Comparison of ENCODE assay signal across 3 cellular contexts in the genomic region with DNA sequence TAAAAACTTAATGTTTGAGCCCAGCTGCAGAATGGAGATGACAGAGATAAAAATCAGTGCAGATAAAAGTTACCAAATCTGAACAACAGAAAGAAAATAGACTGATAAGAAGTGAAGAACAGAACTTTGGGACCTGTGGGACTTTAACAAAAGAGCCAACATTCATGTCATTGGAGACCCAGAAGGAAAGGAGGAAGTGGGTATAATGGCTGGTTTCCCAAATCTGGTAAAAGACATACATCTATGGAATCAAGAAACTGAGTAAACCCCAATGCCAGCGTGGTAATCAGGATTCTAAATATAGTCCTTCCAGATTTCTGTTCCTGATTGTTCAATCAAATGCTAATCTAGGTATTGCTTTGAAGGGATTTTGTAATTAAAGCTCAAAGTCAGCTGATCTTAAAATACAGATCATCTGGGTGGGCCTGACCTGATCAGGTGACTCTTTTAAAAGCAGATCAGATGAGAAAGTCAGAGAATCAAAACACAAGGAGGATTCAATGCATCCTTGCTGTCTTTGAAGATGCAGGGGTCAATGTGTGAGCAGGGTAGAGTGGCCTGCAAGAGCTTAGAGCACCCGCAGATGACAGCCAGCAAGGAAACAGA.
TF ChIP-seq lines count a peak whose summit lies in the region.

No MANE protein-coding gene starts in this region.

TF ChIP-seq in HCT116, 20 proteins besides CTCF, POLR2A, EP300 and RAD21:
- TF ChIP-seq, protein P1, sequence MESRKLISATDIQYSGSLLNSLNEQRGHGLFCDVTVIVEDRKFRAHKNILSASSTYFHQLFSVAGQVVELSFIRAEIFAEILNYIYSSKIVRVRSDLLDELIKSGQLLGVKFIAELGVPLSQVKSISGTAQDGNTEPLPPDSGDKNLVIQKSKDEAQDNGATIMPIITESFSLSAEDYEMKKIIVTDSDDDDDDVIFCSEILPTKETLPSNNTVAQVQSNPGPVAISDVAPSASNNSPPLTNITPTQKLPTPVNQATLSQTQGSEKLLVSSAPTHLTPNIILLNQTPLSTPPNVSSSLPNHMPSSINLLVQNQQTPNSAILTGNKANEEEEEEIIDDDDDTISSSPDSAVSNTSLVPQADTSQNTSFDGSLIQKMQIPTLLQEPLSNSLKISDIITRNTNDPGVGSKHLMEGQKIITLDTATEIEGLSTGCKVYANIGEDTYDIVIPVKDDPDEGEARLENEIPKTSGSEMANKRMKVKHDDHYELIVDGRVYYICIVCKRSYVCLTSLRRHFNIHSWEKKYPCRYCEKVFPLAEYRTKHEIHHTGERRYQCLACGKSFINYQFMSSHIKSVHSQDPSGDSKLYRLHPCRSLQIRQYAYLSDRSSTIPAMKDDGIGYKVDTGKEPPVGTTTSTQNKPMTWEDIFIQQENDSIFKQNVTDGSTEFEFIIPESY (IDR thresholded peaks at IDR 0.05; ENCODE audit: extremely low read depth, insufficient replicate concordance, low read length): no peak
- TF ChIP-seq, protein P2, sequence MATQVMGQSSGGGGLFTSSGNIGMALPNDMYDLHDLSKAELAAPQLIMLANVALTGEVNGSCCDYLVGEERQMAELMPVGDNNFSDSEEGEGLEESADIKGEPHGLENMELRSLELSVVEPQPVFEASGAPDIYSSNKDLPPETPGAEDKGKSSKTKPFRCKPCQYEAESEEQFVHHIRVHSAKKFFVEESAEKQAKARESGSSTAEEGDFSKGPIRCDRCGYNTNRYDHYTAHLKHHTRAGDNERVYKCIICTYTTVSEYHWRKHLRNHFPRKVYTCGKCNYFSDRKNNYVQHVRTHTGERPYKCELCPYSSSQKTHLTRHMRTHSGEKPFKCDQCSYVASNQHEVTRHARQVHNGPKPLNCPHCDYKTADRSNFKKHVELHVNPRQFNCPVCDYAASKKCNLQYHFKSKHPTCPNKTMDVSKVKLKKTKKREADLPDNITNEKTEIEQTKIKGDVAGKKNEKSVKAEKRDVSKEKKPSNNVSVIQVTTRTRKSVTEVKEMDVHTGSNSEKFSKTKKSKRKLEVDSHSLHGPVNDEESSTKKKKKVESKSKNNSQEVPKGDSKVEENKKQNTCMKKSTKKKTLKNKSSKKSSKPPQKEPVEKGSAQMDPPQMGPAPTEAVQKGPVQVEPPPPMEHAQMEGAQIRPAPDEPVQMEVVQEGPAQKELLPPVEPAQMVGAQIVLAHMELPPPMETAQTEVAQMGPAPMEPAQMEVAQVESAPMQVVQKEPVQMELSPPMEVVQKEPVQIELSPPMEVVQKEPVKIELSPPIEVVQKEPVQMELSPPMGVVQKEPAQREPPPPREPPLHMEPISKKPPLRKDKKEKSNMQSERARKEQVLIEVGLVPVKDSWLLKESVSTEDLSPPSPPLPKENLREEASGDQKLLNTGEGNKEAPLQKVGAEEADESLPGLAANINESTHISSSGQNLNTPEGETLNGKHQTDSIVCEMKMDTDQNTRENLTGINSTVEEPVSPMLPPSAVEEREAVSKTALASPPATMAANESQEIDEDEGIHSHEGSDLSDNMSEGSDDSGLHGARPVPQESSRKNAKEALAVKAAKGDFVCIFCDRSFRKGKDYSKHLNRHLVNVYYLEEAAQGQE (IDR thresholded peaks at IDR 0.05; ENCODE audit: low read depth): no peak
- TF ChIP-seq TCF7L2 (IDR thresholded peaks at IDR 0.05; ENCODE audit: borderline replicate concordance, extremely low read depth, insufficient read depth, insufficient read length) (no peak), FOSL1 (IDR thresholded peaks at IDR 0.05; ENCODE audit: low read depth) (no peak), SRF (IDR thresholded peaks at IDR 0.05; ENCODE audit: low read depth) (no peak), POLR2AphosphoS5 (IDR thresholded peaks at IDR 0.05; ENCODE audit: low read depth, low read length) (no peak), ZNF274 (IDR thresholded peaks at IDR 0.05; ENCODE audit: low read depth, low read length) (no peak), CBX3 (IDR thresholded peaks at IDR 0.05; ENCODE audit: low read depth) (no peak), ZFX (IDR thresholded peaks at IDR 0.05) (no peak), EZH2phosphoT487 (IDR thresholded peaks at IDR 0.05; ENCODE audit: borderline replicate concordance) (no peak), EGR1 (IDR thresholded peaks at IDR 0.05; ENCODE audit: low read depth) (no peak)
- TF ChIP-seq, protein P3, sequence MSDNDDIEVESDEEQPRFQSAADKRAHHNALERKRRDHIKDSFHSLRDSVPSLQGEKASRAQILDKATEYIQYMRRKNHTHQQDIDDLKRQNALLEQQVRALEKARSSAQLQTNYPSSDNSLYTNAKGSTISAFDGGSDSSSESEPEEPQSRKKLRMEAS (IDR thresholded peaks at IDR 0.05): no peak

TF ChIP-seq in HEK293, 187 proteins besides CTCF, POLR2A, EP300 and RAD21:
- TF ChIP-seq ZNF394 (tag by site-specific recombination; IDR thresholded peaks at IDR 0.05; ENCODE audit: borderline replicate concordance) (no peak), ZNF10 (tag by site-specific recombination; IDR thresholded peaks at IDR 0.05) (peak; percentile 98), ZNF221 (tag by site-specific recombination; IDR thresholded peaks at IDR 0.05; ENCODE audit: borderline replicate concordance) (no peak), EGR2 (tag by site-specific recombination; IDR thresholded peaks at IDR 0.05; ENCODE audit: low read depth) (no peak), ZNF140 (tag by site-specific recombination; IDR thresholded peaks at IDR 0.05) (no peak)
- TF ChIP-seq, protein P2 (tag by site-specific recombination; IDR thresholded peaks at IDR 0.05): no peak

TF ChIP-seq in K562, 482 proteins besides CTCF, POLR2A, EP300 and RAD21 (continues in another document):
- TF ChIP-seq RBM22 (IDR thresholded peaks at IDR 0.05; ENCODE audit: low read depth, low read length, poor library complexity, severe bottlenecking) (no peak), ZNF24 (IDR thresholded peaks at IDR 0.05) (no peak), SNRNP70 (optimal IDR thresholded peaks at IDR 0.05; ENCODE audit: low read depth, low read length) (no peak), CREM (IDR thresholded peaks at IDR 0.05; ENCODE audit: low read depth) (no peak), ILK (tag; IDR thresholded peaks at IDR 0.05; ENCODE audit: borderline replicate concordance, low read depth) (no peak), SPI1 (IDR thresholded peaks at IDR 0.05; ENCODE audit: borderline replicate concordance, low read depth, low read length) (peak; percentile 81), ZNF780A (CRISPR knock-in tag; IDR thresholded peaks at IDR 0.05) (no peak), CTBP1 (IDR thresholded peaks at IDR 0.05; ENCODE audit: borderline replicate concordance) (no peak), HSF4 (CRISPR knock-in tag; IDR thresholded peaks at IDR 0.05; ENCODE audit: borderline replicate concordance) (no peak), TCF7L2 (IDR thresholded peaks at IDR 0.05; ENCODE audit: low read depth, low read length) (no peak), RUNX1 (IDR thresholded peaks at IDR 0.05; ENCODE audit: low read depth) (no peak), CBFA2T2 (conservative IDR thresholded peaks at IDR 0.05) (no peak), SMARCB1 (IDR thresholded peaks at IDR 0.05; ENCODE audit: insufficient read length, low read depth) (no peak), CSDE1 (IDR thresholded peaks at IDR 0.05) (no peak), HDAC1 (IDR thresholded peaks at IDR 0.05) (no peak), TARDBP (IDR thresholded peaks at IDR 0.05) (no peak), RFX1 (IDR thresholded peaks at IDR 0.05) (no peak), EZH2 (IDR thresholded peaks at IDR 0.05; ENCODE audit: borderline replicate concordance, low read depth, low read length) (no peak), KDM1A (IDR thresholded peaks at IDR 0.05) (peak; percentile 42 to 61; a peak in 1 of 4 replicates), BACH1 (tag; IDR thresholded peaks at IDR 0.05) (no peak), ZNF184 (CRISPR knock-in tag; IDR thresholded peaks at IDR 0.05) (no peak), FOXK2 (conservative IDR thresholded peaks at IDR 0.05 in 1 of 2, IDR thresholded peaks at IDR 0.05 in 1 of 2; ENCODE audit: low read depth in 2 of 2) (no peak), U2AF1 (optimal IDR thresholded peaks at IDR 0.05; ENCODE audit: low read depth, low read length) (no peak), ZNF121 (CRISPR knock-in tag; conservative IDR thresholded peaks at IDR 0.05) (no peak), THRAP3 (IDR thresholded peaks at IDR 0.05; ENCODE audit: borderline replicate concordance) (no peak), BCOR (IDR thresholded peaks at IDR 0.05) (no peak), COPS2 (conservative IDR thresholded peaks at IDR 0.05) (no peak), RBM25 (IDR thresholded peaks at IDR 0.05; ENCODE audit: low read depth, low read length, severe bottlenecking) (peak; percentile 38)
- TF ChIP-seq, protein P4, sequence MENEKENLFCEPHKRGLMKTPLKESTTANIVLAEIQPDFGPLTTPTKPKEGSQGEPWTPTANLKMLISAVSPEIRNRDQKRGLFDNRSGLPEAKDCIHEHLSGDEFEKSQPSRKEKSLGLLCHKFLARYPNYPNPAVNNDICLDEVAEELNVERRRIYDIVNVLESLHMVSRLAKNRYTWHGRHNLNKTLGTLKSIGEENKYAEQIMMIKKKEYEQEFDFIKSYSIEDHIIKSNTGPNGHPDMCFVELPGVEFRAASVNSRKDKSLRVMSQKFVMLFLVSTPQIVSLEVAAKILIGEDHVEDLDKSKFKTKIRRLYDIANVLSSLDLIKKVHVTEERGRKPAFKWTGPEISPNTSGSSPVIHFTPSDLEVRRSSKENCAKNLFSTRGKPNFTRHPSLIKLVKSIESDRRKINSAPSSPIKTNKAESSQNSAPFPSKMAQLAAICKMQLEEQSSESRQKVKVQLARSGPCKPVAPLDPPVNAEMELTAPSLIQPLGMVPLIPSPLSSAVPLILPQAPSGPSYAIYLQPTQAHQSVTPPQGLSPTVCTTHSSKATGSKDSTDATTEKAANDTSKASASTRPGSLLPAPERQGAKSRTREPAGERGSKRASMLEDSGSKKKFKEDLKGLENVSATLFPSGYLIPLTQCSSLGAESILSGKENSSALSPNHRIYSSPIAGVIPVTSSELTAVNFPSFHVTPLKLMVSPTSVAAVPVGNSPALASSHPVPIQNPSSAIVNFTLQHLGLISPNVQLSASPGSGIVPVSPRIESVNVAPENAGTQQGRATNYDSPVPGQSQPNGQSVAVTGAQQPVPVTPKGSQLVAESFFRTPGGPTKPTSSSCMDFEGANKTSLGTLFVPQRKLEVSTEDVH (IDR thresholded peaks at IDR 0.05; ENCODE audit: low read depth, partially characterized antibody): no peak
- TF ChIP-seq, protein P5, sequence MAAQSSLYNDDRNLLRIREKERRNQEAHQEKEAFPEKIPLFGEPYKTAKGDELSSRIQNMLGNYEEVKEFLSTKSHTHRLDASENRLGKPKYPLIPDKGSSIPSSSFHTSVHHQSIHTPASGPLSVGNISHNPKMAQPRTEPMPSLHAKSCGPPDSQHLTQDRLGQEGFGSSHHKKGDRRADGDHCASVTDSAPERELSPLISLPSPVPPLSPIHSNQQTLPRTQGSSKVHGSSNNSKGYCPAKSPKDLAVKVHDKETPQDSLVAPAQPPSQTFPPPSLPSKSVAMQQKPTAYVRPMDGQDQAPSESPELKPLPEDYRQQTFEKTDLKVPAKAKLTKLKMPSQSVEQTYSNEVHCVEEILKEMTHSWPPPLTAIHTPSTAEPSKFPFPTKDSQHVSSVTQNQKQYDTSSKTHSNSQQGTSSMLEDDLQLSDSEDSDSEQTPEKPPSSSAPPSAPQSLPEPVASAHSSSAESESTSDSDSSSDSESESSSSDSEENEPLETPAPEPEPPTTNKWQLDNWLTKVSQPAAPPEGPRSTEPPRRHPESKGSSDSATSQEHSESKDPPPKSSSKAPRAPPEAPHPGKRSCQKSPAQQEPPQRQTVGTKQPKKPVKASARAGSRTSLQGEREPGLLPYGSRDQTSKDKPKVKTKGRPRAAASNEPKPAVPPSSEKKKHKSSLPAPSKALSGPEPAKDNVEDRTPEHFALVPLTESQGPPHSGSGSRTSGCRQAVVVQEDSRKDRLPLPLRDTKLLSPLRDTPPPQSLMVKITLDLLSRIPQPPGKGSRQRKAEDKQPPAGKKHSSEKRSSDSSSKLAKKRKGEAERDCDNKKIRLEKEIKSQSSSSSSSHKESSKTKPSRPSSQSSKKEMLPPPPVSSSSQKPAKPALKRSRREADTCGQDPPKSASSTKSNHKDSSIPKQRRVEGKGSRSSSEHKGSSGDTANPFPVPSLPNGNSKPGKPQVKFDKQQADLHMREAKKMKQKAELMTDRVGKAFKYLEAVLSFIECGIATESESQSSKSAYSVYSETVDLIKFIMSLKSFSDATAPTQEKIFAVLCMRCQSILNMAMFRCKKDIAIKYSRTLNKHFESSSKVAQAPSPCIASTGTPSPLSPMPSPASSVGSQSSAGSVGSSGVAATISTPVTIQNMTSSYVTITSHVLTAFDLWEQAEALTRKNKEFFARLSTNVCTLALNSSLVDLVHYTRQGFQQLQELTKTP (IDR thresholded peaks at IDR 0.05; ENCODE audit: low read depth in 1 of 2, partially characterized antibody in 2 of 2): no peak
- TF ChIP-seq, protein P6, sequence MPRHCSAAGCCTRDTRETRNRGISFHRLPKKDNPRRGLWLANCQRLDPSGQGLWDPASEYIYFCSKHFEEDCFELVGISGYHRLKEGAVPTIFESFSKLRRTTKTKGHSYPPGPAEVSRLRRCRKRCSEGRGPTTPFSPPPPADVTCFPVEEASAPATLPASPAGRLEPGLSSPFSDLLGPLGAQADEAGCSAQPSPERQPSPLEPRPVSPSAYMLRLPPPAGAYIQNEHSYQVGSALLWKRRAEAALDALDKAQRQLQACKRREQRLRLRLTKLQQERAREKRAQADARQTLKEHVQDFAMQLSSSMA (CRISPR knock-in tag; IDR thresholded peaks at IDR 0.05): no peak
- TF ChIP-seq, protein P7, sequence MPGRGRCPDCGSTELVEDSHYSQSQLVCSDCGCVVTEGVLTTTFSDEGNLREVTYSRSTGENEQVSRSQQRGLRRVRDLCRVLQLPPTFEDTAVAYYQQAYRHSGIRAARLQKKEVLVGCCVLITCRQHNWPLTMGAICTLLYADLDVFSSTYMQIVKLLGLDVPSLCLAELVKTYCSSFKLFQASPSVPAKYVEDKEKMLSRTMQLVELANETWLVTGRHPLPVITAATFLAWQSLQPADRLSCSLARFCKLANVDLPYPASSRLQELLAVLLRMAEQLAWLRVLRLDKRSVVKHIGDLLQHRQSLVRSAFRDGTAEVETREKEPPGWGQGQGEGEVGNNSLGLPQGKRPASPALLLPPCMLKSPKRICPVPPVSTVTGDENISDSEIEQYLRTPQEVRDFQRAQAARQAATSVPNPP (IDR thresholded peaks at IDR 0.05; ENCODE audit: borderline replicate concordance, insufficient read depth, insufficient read length): no peak
